ENCODE assay signal across 8 cellular contexts in the genomic region with DNA sequence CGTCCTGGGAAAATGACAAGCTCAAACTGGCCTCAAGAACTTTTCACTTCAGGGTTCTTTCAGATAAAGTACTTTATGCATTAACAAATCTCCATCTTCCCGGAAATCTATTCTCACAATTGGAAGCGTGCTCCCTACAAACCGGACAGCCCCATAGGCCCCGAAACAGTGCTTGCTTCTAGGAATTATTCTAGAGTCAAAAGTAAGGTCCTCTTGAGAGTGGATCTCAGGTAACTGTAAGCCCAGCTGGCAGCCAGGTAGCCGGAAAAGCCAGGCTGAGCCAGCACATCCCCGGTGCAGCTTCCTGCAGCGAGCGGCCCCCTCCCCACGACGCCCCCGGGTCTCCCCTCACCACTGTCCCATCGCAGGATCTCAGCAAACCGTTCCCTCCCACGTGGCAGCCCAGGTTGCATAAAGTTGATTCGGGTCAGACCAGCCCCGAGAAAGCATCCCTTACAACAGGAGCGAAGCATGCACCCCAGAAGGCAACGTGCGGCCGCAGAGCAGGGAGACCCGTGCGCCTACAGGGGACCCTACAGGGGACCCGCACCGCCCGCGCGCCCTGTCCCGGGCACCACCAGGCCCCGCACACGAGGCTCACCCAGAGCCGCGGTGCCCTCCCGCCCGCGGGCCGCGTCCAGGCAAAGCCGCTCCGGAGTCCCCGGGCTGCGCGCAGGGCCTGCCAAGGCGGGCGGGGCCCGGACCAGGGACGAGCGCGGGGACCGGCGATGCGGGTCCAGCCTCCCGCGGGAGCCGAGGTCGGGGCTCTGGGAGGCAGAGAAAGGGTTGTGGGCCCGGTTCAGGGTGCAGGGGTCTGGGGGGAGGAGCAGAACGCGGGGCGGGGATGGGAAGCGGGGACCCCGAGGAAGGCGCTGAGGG. TPM values are rescaled to one million over a fixed set of nuclear protein-coding genes. Genes with fewer than 3 reads are reported as not detected.
A peak's percentile ranks its signal among the peaks of the same experiment; 100 is the strongest.
DNase-seq lines count a peak whose midpoint lies in the region; ATAC-seq and TF ChIP-seq lines count a peak whose summit lies in the region.

No MANE protein-coding gene starts in this region.

- no peaks in the 10 kb centered on the region for H3K9me3 Mint-ChIP-seq in activated CD4-positive, alpha-beta T cell treated with anti-CD3 and anti-CD28 coated beads, Interleukin-2, amount 10 ng/mL, durations not matched to agents 24 days and 14 days

- POLR2A ChIA-PET in HEK293T (lab: Yijun Ruan, JAX) = interaction anchor here (0.6 to 1.4 kb wide), 6 partner anchors 8 to 414 kb away, joined by 3 to 5 read pairs (median 3); a partner anchor contains a TSS

- H3K4me3 ChIP-seq in BLaER1 (peak overlapping the region; percentile 91), fibroblast of the aortic adventitia (ENCODE audit: low read depth, low read length) (peak overlapping the region; percentile 81), neutrophil (ENCODE audit: low read depth in 1 of 2, low read length in 1 of 2) (peak overlapping the region; percentile 83 to 84)

- CTCF ChIA-PET in HEK293T (lab: Yijun Ruan, JAX) = interaction anchor here (0.6 to 1.1 kb wide), 4 partner anchors 19 to 318 kb away, joined by 3 read pairs; no protein-coding TSS in a partner anchor

- H3K27me3 Mint-ChIP-seq in activated CD4-positive, alpha-beta T cell treated with anti-CD3 and anti-CD28 coated beads, Interleukin-2, amount 10 ng/mL, durations not matched to agents 24 days and 14 days = no peaks in the 10 kb centered on the region

- peak overlapping the region; percentile 89 for H3K4me3 Mint-ChIP-seq in activated CD4-positive, alpha-beta T cell treated with anti-CD3 and anti-CD28 coated beads, Interleukin-2, amount 10 ng/mL, durations not matched to agents 24 days and 14 days

- H4K20me1 ChIP-seq in BLaER1 = peaks cover 55% of the 10 kb centered on the region

- no peaks in the 10 kb centered on the region for H3K9me3 ChIP-seq in BLaER1
- no peaks in the 10 kb centered on the region for H3K9me3 ChIP-seq in neutrophil

- peaks cover 18% of the 10 kb centered on the region for H3K4me1 Mint-ChIP-seq in activated CD4-positive, alpha-beta T cell treated with anti-CD3 and anti-CD28 coated beads, Interleukin-2, amount 10 ng/mL, durations not matched to agents 24 days and 14 days

- ATAC-seq in GM19463 (IDR thresholded peaks at IDR 0.05; ENCODE audit: unreplicated experiment) (no peak), HG03196 (IDR thresholded peaks at IDR 0.05; ENCODE audit: unreplicated experiment) (no peak)

- H3K27ac ChIP-seq in BLaER1 (peak overlapping the region; percentile 85), neutrophil (peak overlapping the region; percentile 94)

- peak; percentile 42 for DNase-seq in HEK293T (ENCODE audit: extremely low spot score)
- DNase-seq in activated CD4-positive, alpha-beta T cell treated with anti-CD3 and anti-CD28 coated beads, Interleukin-2, amount 10 ng/mL, durations not matched to agents 24 days and 14 days = peak; percentile 81
- no peak for DNase-seq in fibroblast of the aortic adventitia (ENCODE audit: low read depth)
- no peak for DNase-seq in GM20000 (ENCODE audit: low spot score)

- intact Hi-C loops in activated CD4-positive, alpha-beta T cell treated with anti-CD3 and anti-CD28 coated beads, Interleukin-2, amount 10 ng/mL, durations not matched to agents 24 days and 14 days (cut with micrococcal nuclease) = loop anchor here (5.0 to 10.0 kb wide), 4 partner anchors 119 to 272 kb away; a partner anchor contains a TSS

- H3K4me2 ChIP-seq in BLaER1 = peak overlapping the region; percentile 98

- H3K36me3 Mint-ChIP-seq in activated CD4-positive, alpha-beta T cell treated with anti-CD3 and anti-CD28 coated beads, Interleukin-2, amount 10 ng/mL, durations not matched to agents 24 days and 14 days (ENCODE audit: low read depth) = peaks cover 19% of the 10 kb centered on the region

- TF ChIP-seq CTCF in fibroblast of the aortic adventitia (IDR thresholded peaks at IDR 0.05; ENCODE audit: insufficient read depth, low read length) = no peak
- no peak for TF ChIP-seq CTCF in neutrophil (IDR thresholded peaks at IDR 0.05)
- no peak for TF ChIP-seq CTCF in GM20000 (IDR thresholded peaks at IDR 0.05; ENCODE audit: extremely low read depth, missing control alignments)

- H3K4me1 ChIP-seq in BLaER1 (peaks cover 60% of the 10 kb centered on the region), neutrophil (ENCODE audit: control insufficient read depth in 1 of 2, insufficient read depth in 1 of 2, low read depth in 1 of 2, low read length in 1 of 2) (peaks cover 28 to 39% of the 10 kb centered on the region in 2 experiments)

- H3K27me3 ChIP-seq in BLaER1 (no peaks in the 10 kb centered on the region), neutrophil (no peaks in the 10 kb centered on the region)

- H3K36me3 ChIP-seq in BLaER1 (peaks cover 39% of the 10 kb centered on the region), neutrophil (peaks cover 30% of the 10 kb centered on the region)

- peak overlapping the region; percentile 87 for H3K9ac ChIP-seq in BLaER1

- peak overlapping the region; percentile 70 for H3K27ac Mint-ChIP-seq in activated CD4-positive, alpha-beta T cell treated with anti-CD3 and anti-CD28 coated beads, Interleukin-2, amount 10 ng/mL, durations not matched to agents 24 days and 14 days

TF ChIP-seq in HEK293T, 16 proteins besides CTCF, POLR2A, EP300 and RAD21:
- TF ChIP-seq HDGF (IDR thresholded peaks at IDR 0.05; ENCODE audit: borderline replicate concordance) (no peak), L3MBTL2 (conservative IDR thresholded peaks at IDR 0.05) (peak; percentile 30; the same call in 1 of the 2 replicates)

RNA-seq across cellular contexts. Expression of a gene that starts 0.9 kb away (rescaled TPM):
- 93.2 and 95.6 TPM in 2 replicates for total RNA-seq in activated CD4-positive, alpha-beta T cell treated with anti-CD3 and anti-CD28 coated beads, Interleukin-2, amount 10 ng/mL, durations not matched to agents 24 days and 14 days
- total RNA-seq in fibroblast of the aortic adventitia (ENCODE audit: low replicate concordance) = 41.3 and 56.0 TPM in 2 replicates

Comparison
In these comparisons a context has a peak if more than half of its experiments do, and no peak if none do; other contexts are left out.
1. DNase-seq: peak in HEK293T (single experiment) and activated CD4-positive, alpha-beta T cell treated with anti-CD3 and anti-CD28 coated beads, Interleukin-2, amount 10 ng/mL, durations not matched to agents 24 days and 14 days (single experiment); none in fibroblast of the aortic adventitia (single experiment) and GM20000 (single experiment).
2. Peak in every context shown above with its lines, with median percentiles within 50 percentile points of each other: H3K4me3 ChIP-seq.